In genomic region chrX:15509845-15510244, GRCh38 we compare ENCODE assay signal across 34 cellular contexts. TPM values are rescaled to one million over a fixed set of nuclear protein-coding genes. Genes with fewer than 3 reads are reported as not detected.
"Had no signal": no experiment of that assay in that cellular context is flagged by ENCODE, and none has a peak within 500 bp of the region (broad histone marks: within the 10 kb centered on the region; RNA-seq: fewer than 3 reads in every experiment).

No MANE protein-coding gene starts in this region.

- ATAC-seq: activated CD4-positive, alpha-beta T cell treated with anti-CD3 and anti-CD28 coated beads for 36 hours; activated CD8-positive, alpha-beta T cell treated with anti-CD3 and anti-CD28 coated beads, Interleukin-2, amount 10 ng/mL, durations not matched to agents 7 days and 5 days; activated naive CD8-positive, alpha-beta T cell treated with anti-CD3 and anti-CD28 coated beads, Interleukin-2, amount 50 U/mL, for 24 hours; body of pancreas; effector memory CD8-positive, alpha-beta T cell; foreskin keratinocyte; gastrocnemius medialis; heart left ventricle had no signal

- H3K36me3 ChIP-seq: adrenal gland, esophagus muscularis mucosa, gastrocnemius medialis, heart left ventricle had no signal

- FAIRE-seq: colon had no signal

- H3K27ac ChIP-seq: adrenal gland, body of pancreas, esophagus muscularis mucosa, foreskin keratinocyte, gastrocnemius medialis, heart left ventricle had no signal

- DNase-seq: activated CD4-positive, alpha-beta memory T cell treated with anti-CD3 and anti-CD28 coated beads for 36 hours; activated CD4-positive, alpha-beta T cell treated with anti-CD3 and anti-CD28 coated beads for 36 hours; activated CD4-positive, alpha-beta T cell treated with anti-CD3 and anti-CD28 coated beads, Interleukin-2, amount 10 ng/mL, durations not matched to agents 24 days and 14 days; activated CD4-positive, CD25-positive, alpha-beta regulatory T cell; activated CD4-positive, CD25-positive, alpha-beta regulatory T cell treated with anti-CD3 and anti-CD28 coated beads, Interleukin-2, amount 50 U/mL, for 72 hours; activated CD8-positive, alpha-beta memory T cell treated with anti-CD3 and anti-CD28 coated beads, Interleukin-2, amount 50 U/mL, for 48 hours; activated CD8-positive, alpha-beta T cell treated with anti-CD3 and anti-CD28 coated beads, Interleukin-2, amount 10 ng/mL, durations not matched to agents 7 days and 5 days; activated effector memory CD4-positive, alpha-beta T cell treated with anti-CD3 and anti-CD28 coated beads, Interleukin-2, amount 50 U/mL, for 16 hours; activated naive CD4-positive, alpha-beta T cell treated with anti-CD3 and anti-CD28 coated beads for 36 hours; activated naive CD8-positive, alpha-beta T cell treated with anti-CD3 and anti-CD28 coated beads for 36 hours; activated naive CD8-positive, alpha-beta T cell treated with anti-CD3 and anti-CD28 coated beads, Interleukin-2, amount 50 U/mL, for 24 hours; activated T-cell treated with anti-CD3 and anti-CD28 coated beads for 4 hours; activated T-cell treated with anti-CD3 and anti-CD28 coated beads, Interleukin-2, amount 50 U/mL, for 24 hours; adrenal gland; amygdala; aorta; body of pancreas; caudate nucleus; cortex of kidney; dermis blood vessel endothelial cell; effector CD4-positive, alpha-beta T cell; effector memory CD8-positive, alpha-beta T cell; erythroblast; foreskin keratinocyte; gastrocnemius medialis; glutamatergic neuron; heart left ventricle; T-helper 2 cell had no signal

- H3K9me3 ChIP-seq: adrenal gland, body of pancreas, esophagus muscularis mucosa, gastrocnemius medialis, heart left ventricle had no signal

- H3K4me3 ChIP-seq: adrenal gland, body of pancreas, esophagus muscularis mucosa, gastrocnemius medialis, heart left ventricle had no signal

- H3K27me3 ChIP-seq: body of pancreas, foreskin keratinocyte had no signal

- H3K4me1 ChIP-seq: adrenal gland, body of pancreas, esophagus muscularis mucosa, gastrocnemius medialis, heart left ventricle had no signal

RNA-seq across cellular contexts. Expression of gene BMX, which starts 9.2 kb away (rescaled TPM):
- total RNA-seq: activated CD4-positive, alpha-beta memory T cell treated with anti-CD3 and anti-CD28 coated beads for 36 hours; activated CD4-positive, alpha-beta T cell treated with anti-CD3 and anti-CD28 coated beads for 36 hours; activated CD4-positive, alpha-beta T cell treated with anti-CD3 and anti-CD28 coated beads, Interleukin-2, amount 10 ng/mL, durations not matched to agents 24 days and 14 days; activated CD8-positive, alpha-beta T cell treated with anti-CD3 and anti-CD28 coated beads, Interleukin-2, amount 10 ng/mL, durations not matched to agents 7 days and 5 days; activated naive CD4-positive, alpha-beta T cell treated with anti-CD3 and anti-CD28 coated beads for 36 hours; activated naive CD8-positive, alpha-beta T cell treated with anti-CD3 and anti-CD28 coated beads for 36 hours; activated T-helper 1 cell treated with anti-CD3 and anti-CD28 coated beads, Interleukin-12 subunit alpha, Interleukin-12 subunit beta, Interleukin-2, Interleukin-4 antibody, amounts not matched to agents 30 ng/mL and 10 ng/mL and 1 ng/mL, durations not matched to agents 14 hours and 24 hours and 36 hours; activated T-helper 2 cell treated with anti-CD3 and anti-CD28 coated beads, Interferon-gamma antibody, Interleukin-2, Interleukin-4, amounts not matched to agents 10 μg/mL and 5 μg/mL and 100 μg/mL, durations not matched to agents 14 hours and 24 hours and 36 hours; chondrocyte; foreskin keratinocyte; T-helper 1 cell treated with Interleukin-12 subunit alpha and Interleukin-12 subunit beta and Interleukin-4 antibody, amounts not matched to agents 30 ng/mL and 1 ng/mL, for 36 hours had no signal
- polyA plus RNA-seq: foreskin keratinocyte had no signal
